8 cellular contexts compared by ENCODE assay signal in the genomic region with DNA sequence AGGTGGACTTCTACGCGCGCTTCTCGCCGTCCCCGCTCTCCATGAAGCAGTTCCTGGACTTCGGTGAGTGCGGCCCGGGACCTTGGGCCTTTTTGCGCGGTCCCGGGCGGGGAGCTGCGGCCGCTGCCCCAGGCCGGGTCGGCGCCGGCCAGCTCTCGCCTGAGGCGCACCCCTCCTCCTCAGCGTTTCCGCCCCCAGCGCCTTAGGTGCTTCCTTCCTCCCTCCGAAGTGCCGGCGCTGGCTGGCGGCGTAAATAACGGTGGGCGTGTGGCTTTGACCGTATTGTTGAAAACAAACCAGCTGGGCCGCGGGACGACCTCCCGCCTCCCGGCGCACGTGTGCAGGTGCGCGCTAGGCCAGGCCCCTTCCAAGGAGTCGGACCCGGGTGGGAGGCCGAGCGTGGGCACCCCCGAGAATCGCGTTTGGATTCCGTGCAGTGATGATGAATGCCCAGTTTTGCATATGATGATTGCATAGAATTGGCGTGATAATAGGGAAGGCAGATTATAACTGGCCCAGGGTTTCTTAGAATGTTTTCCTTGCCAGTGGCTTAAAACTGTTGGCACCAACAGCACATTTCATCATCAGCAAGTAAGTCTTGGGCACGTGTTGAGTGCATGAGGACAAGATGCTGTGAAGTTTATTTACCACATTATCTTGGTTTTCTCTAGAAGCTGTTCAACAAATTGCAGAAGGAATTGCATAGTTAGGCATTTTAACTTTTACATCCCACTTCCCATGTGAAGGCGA. TPM values are rescaled to one million over a fixed set of nuclear protein-coding genes. Genes with fewer than 3 reads are reported as not detected.
DNase-seq lines count a peak whose midpoint lies in the region; ATAC-seq and TF ChIP-seq lines count a peak whose summit lies in the region.

No MANE protein-coding gene starts in this region.

- intact Hi-C loops in left cardiac atrium (cut with DNase I) = no loop called here

- H3K27ac Mint-ChIP-seq in activated naive CD8-positive, alpha-beta T cell treated with anti-CD3 and anti-CD28 coated beads, Interleukin-2, amount 10 ng/mL, durations not matched to agents 7 days and 5 days = peak overlapping the region; percentile 89

- TF ChIP-seq EP300 in Ishikawa (IDR thresholded peaks at IDR 0.05; ENCODE audit: borderline replicate concordance) = no peak

- peak overlapping the region; percentile 90 for H3K4me3 Mint-ChIP-seq in activated naive CD8-positive, alpha-beta T cell treated with anti-CD3 and anti-CD28 coated beads, Interleukin-2, amount 10 ng/mL, durations not matched to agents 7 days and 5 days

- DNase-seq in ELR (ENCODE audit: low read depth) = peak; percentile 81
- DNase-seq in SKM-1 (lab: John Stamatoyannopoulos, UW; ENCODE audit: unreplicated experiment) = peak; percentile 33
- DNase-seq in activated naive CD8-positive, alpha-beta T cell treated with anti-CD3 and anti-CD28 coated beads, Interleukin-2, amount 10 ng/mL, durations not matched to agents 7 days and 5 days = peak; percentile 77
- DNase-seq in left cardiac atrium = peak; percentile 71
- DNase-seq in renal cortical epithelial cell (ENCODE audit: low read depth) = peak; percentile 59
- no peak for DNase-seq in T1000 (lab: John Stamatoyannopoulos, UW)

- peaks cover 42% of the 10 kb centered on the region for H3K4me1 Mint-ChIP-seq in activated naive CD8-positive, alpha-beta T cell treated with anti-CD3 and anti-CD28 coated beads, Interleukin-2, amount 10 ng/mL, durations not matched to agents 7 days and 5 days

- peaks cover 4% of the 10 kb centered on the region for H3K27me3 Mint-ChIP-seq in activated naive CD8-positive, alpha-beta T cell treated with anti-CD3 and anti-CD28 coated beads, Interleukin-2, amount 10 ng/mL, durations not matched to agents 7 days and 5 days

- no peaks in the 10 kb centered on the region for H3K9me3 Mint-ChIP-seq in activated naive CD8-positive, alpha-beta T cell treated with anti-CD3 and anti-CD28 coated beads, Interleukin-2, amount 10 ng/mL, durations not matched to agents 7 days and 5 days

- POLR2A ChIA-PET in activated naive CD8-positive, alpha-beta T cell treated with anti-CD3 and anti-CD28 coated beads, Interleukin-2, amount 10 ng/mL, durations not matched to agents 7 days and 5 days (lab: Charles Lee) = interaction anchor here (1.0 to 2.0 kb wide), 5 partner anchors 8 to 125 kb away, joined by 3 to 4 read pairs (median 3); no protein-coding TSS in a partner anchor

- TF ChIP-seq RAD21 in Ishikawa (IDR thresholded peaks at IDR 0.05; ENCODE audit: low read depth) = no peak

- H3K36me3 Mint-ChIP-seq in activated naive CD8-positive, alpha-beta T cell treated with anti-CD3 and anti-CD28 coated beads, Interleukin-2, amount 10 ng/mL, durations not matched to agents 7 days and 5 days = peaks cover 34% of the 10 kb centered on the region

- peak; percentile 70 for ATAC-seq in GM21723 (IDR thresholded peaks at IDR 0.05; ENCODE audit: unreplicated experiment)
- peak; percentile 65 for ATAC-seq in activated naive CD8-positive, alpha-beta T cell treated with anti-CD3 and anti-CD28 coated beads, Interleukin-2, amount 10 ng/mL, durations not matched to agents 7 days and 5 days (ENCODE audit: low read depth)
- peak; percentile 50 to 73 for ATAC-seq in left cardiac atrium

TF ChIP-seq in Ishikawa, 13 proteins besides CTCF, POLR2A, EP300 and RAD21:
- TF ChIP-seq FOXM1 (IDR thresholded peaks at IDR 0.05; ENCODE audit: borderline replicate concordance, low read depth) (no peak), YY1 (IDR thresholded peaks at IDR 0.05; ENCODE audit: low read depth) (no peak), ZBTB7A (IDR thresholded peaks at IDR 0.05; ENCODE audit: low read depth) (peak; percentile 60; the same call in 1 of the 2 replicates), USF1 (IDR thresholded peaks at IDR 0.05) (peak; percentile 65), TAF1 (IDR thresholded peaks at IDR 0.05; ENCODE audit: low read depth) (peak; percentile 7), CEBPB (IDR thresholded peaks at IDR 0.05) (no peak), CREB1 (IDR thresholded peaks at IDR 0.05; ENCODE audit: low read depth) (no peak), TCF12 (IDR thresholded peaks at IDR 0.05; ENCODE audit: low read depth) (peak; percentile 25; the same call in 1 of the 2 replicates), TEAD4 (IDR thresholded peaks at IDR 0.05) (no peak), EGR1 (IDR thresholded peaks at IDR 0.05) (0 out of 2 replicates have a peak, but pooled peaks have one; percentile 44), NFIC (IDR thresholded peaks at IDR 0.05) (no peak; the same call in 1 of the 2 replicates)
- TF ChIP-seq, protein P1, sequence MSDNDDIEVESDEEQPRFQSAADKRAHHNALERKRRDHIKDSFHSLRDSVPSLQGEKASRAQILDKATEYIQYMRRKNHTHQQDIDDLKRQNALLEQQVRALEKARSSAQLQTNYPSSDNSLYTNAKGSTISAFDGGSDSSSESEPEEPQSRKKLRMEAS (IDR thresholded peaks at IDR 0.05) = peak; percentile 92
- TF ChIP-seq, protein P2, sequence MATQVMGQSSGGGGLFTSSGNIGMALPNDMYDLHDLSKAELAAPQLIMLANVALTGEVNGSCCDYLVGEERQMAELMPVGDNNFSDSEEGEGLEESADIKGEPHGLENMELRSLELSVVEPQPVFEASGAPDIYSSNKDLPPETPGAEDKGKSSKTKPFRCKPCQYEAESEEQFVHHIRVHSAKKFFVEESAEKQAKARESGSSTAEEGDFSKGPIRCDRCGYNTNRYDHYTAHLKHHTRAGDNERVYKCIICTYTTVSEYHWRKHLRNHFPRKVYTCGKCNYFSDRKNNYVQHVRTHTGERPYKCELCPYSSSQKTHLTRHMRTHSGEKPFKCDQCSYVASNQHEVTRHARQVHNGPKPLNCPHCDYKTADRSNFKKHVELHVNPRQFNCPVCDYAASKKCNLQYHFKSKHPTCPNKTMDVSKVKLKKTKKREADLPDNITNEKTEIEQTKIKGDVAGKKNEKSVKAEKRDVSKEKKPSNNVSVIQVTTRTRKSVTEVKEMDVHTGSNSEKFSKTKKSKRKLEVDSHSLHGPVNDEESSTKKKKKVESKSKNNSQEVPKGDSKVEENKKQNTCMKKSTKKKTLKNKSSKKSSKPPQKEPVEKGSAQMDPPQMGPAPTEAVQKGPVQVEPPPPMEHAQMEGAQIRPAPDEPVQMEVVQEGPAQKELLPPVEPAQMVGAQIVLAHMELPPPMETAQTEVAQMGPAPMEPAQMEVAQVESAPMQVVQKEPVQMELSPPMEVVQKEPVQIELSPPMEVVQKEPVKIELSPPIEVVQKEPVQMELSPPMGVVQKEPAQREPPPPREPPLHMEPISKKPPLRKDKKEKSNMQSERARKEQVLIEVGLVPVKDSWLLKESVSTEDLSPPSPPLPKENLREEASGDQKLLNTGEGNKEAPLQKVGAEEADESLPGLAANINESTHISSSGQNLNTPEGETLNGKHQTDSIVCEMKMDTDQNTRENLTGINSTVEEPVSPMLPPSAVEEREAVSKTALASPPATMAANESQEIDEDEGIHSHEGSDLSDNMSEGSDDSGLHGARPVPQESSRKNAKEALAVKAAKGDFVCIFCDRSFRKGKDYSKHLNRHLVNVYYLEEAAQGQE (IDR thresholded peaks at IDR 0.05; ENCODE audit: low read depth) = no peak

RNA-seq across cellular contexts. Expression of gene PDK1, which starts 0.6 kb away (rescaled TPM):
- total RNA-seq in activated naive CD8-positive, alpha-beta T cell treated with anti-CD3 and anti-CD28 coated beads, Interleukin-2, amount 10 ng/mL, durations not matched to agents 7 days and 5 days = 10 to 100 TPM; 42.8 to 44.9 TPM
- total RNA-seq in left cardiac atrium (10 to 100 TPM; 24.9 to 48.4 TPM), renal cortical epithelial cell (19.5 and 30.7 TPM in 2 replicates)
